In genomic region chr17:60640503-60640902, GRCh38 we compare ENCODE assay signal across 8 cellular contexts. TPM values are rescaled to one million over a fixed set of nuclear protein-coding genes. Genes with fewer than 3 reads are reported as not detected.
DNase-seq lines count a peak whose midpoint lies in the region; FAIRE-seq and TF ChIP-seq lines count a peak whose summit lies in the region.

No MANE protein-coding gene starts in this region.

- no peak for FAIRE-seq in GM12891 (lab: Jason Lieb, UNC)

- H2BK5ac ChIP-seq in mesendoderm (ENCODE audit: low read length), result no peak overlapping the region

- H3K4me2 ChIP-seq in mesendoderm (ENCODE audit: low read length), result no peak overlapping the region

- H3K36me3 Mint-ChIP-seq in activated T-cell treated with anti-CD3 and anti-CD28 coated beads, Interleukin-2, amount 50 U/mL, for 24 hours (ENCODE audit: low read depth), result peaks cover 65% of the 10 kb centered on the region

- no peak overlapping the region for H3K4ac ChIP-seq in mesendoderm (ENCODE audit: low read depth, low read length)

- H4K8ac ChIP-seq in mesendoderm (ENCODE audit: low read depth, low read length), result no peak overlapping the region

- no peaks in the 10 kb centered on the region for H3K36me3 ChIP-seq in mesendoderm (ENCODE audit: control insufficient read depth, insufficient read depth, low read length)

- no peaks in the 10 kb centered on the region for H3K27me3 ChIP-seq in mesendoderm (ENCODE audit: insufficient read depth, low read length, poor library complexity)

- H3K9ac ChIP-seq in mesendoderm (ENCODE audit: low read length), result no peak overlapping the region

- no peak overlapping the region for H3K27ac ChIP-seq in mesendoderm (ENCODE audit: low read depth, low read length)

- no peak overlapping the region for H2BK120ac ChIP-seq in mesendoderm (ENCODE audit: low read depth, low read length)

- WGBS in mesendoderm (ENCODE audit: extremely low coverage, insufficient coverage, low lambda C conversion rate), result no CpG with 5 or more reads among the region's 2 CpGs

- TF ChIP-seq POLR2A in GM12891 (IDR thresholded peaks at IDR 0.05; ENCODE audit: low read depth, low read length), result no peak

- no peaks in the 10 kb centered on the region for H3K79me1 ChIP-seq in mesendoderm (ENCODE audit: low read length)

- H3K4me3 ChIP-seq in mesendoderm (ENCODE audit: low read length), result no peak overlapping the region

- H3K27ac Mint-ChIP-seq in activated T-cell treated with anti-CD3 and anti-CD28 coated beads, Interleukin-2, amount 50 U/mL, for 24 hours, result no peak overlapping the region

- DNase-seq in DMS114 treated with DMSO at 0.1 percent for 48 hours (lab: John Stamatoyannopoulos, UW; ENCODE audit: unreplicated experiment) (peak; percentile 62), HuH-7.5 (ENCODE audit: low spot score) (peak; percentile 59), astrocyte of the hippocampus (ENCODE audit: low read depth, low spot score) (peak; percentile 20), mesendoderm (peak; percentile 45), HEK293T (ENCODE audit: extremely low spot score) (no peak), GM12891 (ENCODE audit: insufficient read length, low spot score) (no peak), globus pallidus (ENCODE audit: low spot score) (no peak)
- no peak for DNase-seq in activated T-cell treated with anti-CD3 and anti-CD28 coated beads, Interleukin-2, amount 50 U/mL, for 24 hours

- H4K5ac ChIP-seq in mesendoderm (ENCODE audit: low read length), result no peak overlapping the region

- no peak overlapping the region for H3K18ac ChIP-seq in mesendoderm (ENCODE audit: low read length)

- peaks cover 10% of the 10 kb centered on the region for H3K4me1 Mint-ChIP-seq in activated T-cell treated with anti-CD3 and anti-CD28 coated beads, Interleukin-2, amount 50 U/mL, for 24 hours (ENCODE audit: low read depth)

- no peaks in the 10 kb centered on the region for H3K4me1 ChIP-seq in mesendoderm (ENCODE audit: control insufficient read depth, low read depth, low read length)

- no peak overlapping the region for H3K23ac ChIP-seq in mesendoderm (ENCODE audit: low read length)

- no peak overlapping the region for H3K4me3 Mint-ChIP-seq in activated T-cell treated with anti-CD3 and anti-CD28 coated beads, Interleukin-2, amount 50 U/mL, for 24 hours

- POLR2A ChIA-PET in HEK293T (lab: Yijun Ruan, JAX), result interaction anchor here (0.9 kb wide), 2 partner anchors 41 to 42 kb away, joined by 3 read pairs; partner anchors contain the start of gene PPM1D

- H3K9me3 Mint-ChIP-seq in activated T-cell treated with anti-CD3 and anti-CD28 coated beads, Interleukin-2, amount 50 U/mL, for 24 hours, result no peaks in the 10 kb centered on the region

- no peak overlapping the region for H2BK15ac ChIP-seq in mesendoderm (replicated peaks; ENCODE audit: low read depth)

- H3K56ac ChIP-seq in mesendoderm (ENCODE audit: low read length), result no peak overlapping the region

- no peak overlapping the region for H2AK5ac ChIP-seq in mesendoderm (ENCODE audit: low read length)

- no peaks in the 10 kb centered on the region for H3K27me3 Mint-ChIP-seq in activated T-cell treated with anti-CD3 and anti-CD28 coated beads, Interleukin-2, amount 50 U/mL, for 24 hours

- CTCF ChIA-PET in HEK293T (lab: Yijun Ruan, JAX), result interaction anchor here (0.6 to 2.1 kb wide), 10 partner anchors 10 to 469 kb away, joined by 3 to 11 read pairs (median 5); partner anchors contain the start of gene APPBP2

- no peaks in the 10 kb centered on the region for H3K79me2 ChIP-seq in mesendoderm (ENCODE audit: control insufficient read depth, insufficient read depth, low read length)

TF ChIP-seq in HEK293T, 16 proteins besides CTCF, POLR2A, EP300 and RAD21:
- no peak for TF ChIP-seq TARDBP (IDR thresholded peaks at IDR 0.05)
- TF ChIP-seq ZNF384 (IDR thresholded peaks at IDR 0.05), result no peak
- no peak for TF ChIP-seq ELF4 (IDR thresholded peaks at IDR 0.05)
- no peak for TF ChIP-seq FOXA1 (IDR thresholded peaks at IDR 0.05)
- TF ChIP-seq, protein P1, sequence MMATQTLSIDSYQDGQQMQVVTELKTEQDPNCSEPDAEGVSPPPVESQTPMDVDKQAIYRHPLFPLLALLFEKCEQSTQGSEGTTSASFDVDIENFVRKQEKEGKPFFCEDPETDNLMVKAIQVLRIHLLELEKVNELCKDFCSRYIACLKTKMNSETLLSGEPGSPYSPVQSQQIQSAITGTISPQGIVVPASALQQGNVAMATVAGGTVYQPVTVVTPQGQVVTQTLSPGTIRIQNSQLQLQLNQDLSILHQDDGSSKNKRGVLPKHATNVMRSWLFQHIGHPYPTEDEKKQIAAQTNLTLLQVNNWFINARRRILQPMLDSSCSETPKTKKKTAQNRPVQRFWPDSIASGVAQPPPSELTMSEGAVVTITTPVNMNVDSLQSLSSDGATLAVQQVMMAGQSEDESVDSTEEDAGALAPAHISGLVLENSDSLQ (IDR thresholded peaks at IDR 0.05), result no peak
- TF ChIP-seq CTBP1 (IDR thresholded peaks at IDR 0.05; ENCODE audit: borderline replicate concordance), result no peak; the same call in 1 of the 2 replicates
- TF ChIP-seq ARNT (IDR thresholded peaks at IDR 0.05), result no peak
- TF ChIP-seq LEF1 (IDR thresholded peaks at IDR 0.05; ENCODE audit: borderline replicate concordance), result no peak
- TF ChIP-seq BHLHE40 (IDR thresholded peaks at IDR 0.05; ENCODE audit: borderline replicate concordance), result no peak
- TF ChIP-seq FOXM1 (IDR thresholded peaks at IDR 0.05; ENCODE audit: borderline replicate concordance), result no peak
- TF ChIP-seq SP1 (IDR thresholded peaks at IDR 0.05), result no peak
TF ChIP-seq in HEK293T: peak in this region for 0.

TF ChIP-seq in GM12891, 5 proteins besides CTCF, POLR2A, EP300 and RAD21:
- TF ChIP-seq SPI1 (IDR thresholded peaks at IDR 0.05; ENCODE audit: low read depth, low read length) (no peak), PAX5 (IDR thresholded peaks at IDR 0.05; ENCODE audit: insufficient read depth, low read length, severe bottlenecking) (no peak), POLR2AphosphoS5 (IDR thresholded peaks at IDR 0.05; ENCODE audit: low read depth, low read length) (no peak), POU2F2 (IDR thresholded peaks at IDR 0.05; ENCODE audit: low read depth, low read length) (no peak), TAF1 (IDR thresholded peaks at IDR 0.05; ENCODE audit: low read depth, low read length) (no peak)
TF ChIP-seq in GM12891: peak in this region for 0.

RNA-seq across cellular contexts. Expression of gene BCAS3, which starts 37.1 kb away (rescaled TPM):
- polyA plus RNA-seq in mesendoderm (2013, experiment 1 of 2), result 6.4 TPM
- 7.1 TPM for polyA plus RNA-seq in mesendoderm (2013, experiment 2 of 2)
- polyA plus RNA-seq in GM12891 (2012; ENCODE audit: low read depth, missing spikeins), result 3.5 TPM

RNA-seq across cellular contexts. Expression of gene PPM1D, which starts 40.5 kb away (rescaled TPM):
- 8.0 TPM for polyA plus RNA-seq in mesendoderm (2013, experiment 1 of 2)
- 8.3 TPM for polyA plus RNA-seq in mesendoderm (2013, experiment 2 of 2)
- 5.2 TPM for polyA plus RNA-seq in GM12891 (2012; ENCODE audit: low read depth, missing spikeins)

Comparison
In these comparisons a context has a peak if more than half of its experiments do, and no peak if none do; other contexts are left out.
1. DNase-seq: peak in DMS114 treated with DMSO at 0.1 percent for 48 hours (single experiment), HuH-7.5 (single experiment), astrocyte of the hippocampus (single experiment) and mesendoderm (single experiment); none in HEK293T (single experiment), GM12891 (single experiment), globus pallidus (single experiment) and activated T-cell treated with anti-CD3 and anti-CD28 coated beads, Interleukin-2, amount 50 U/mL, for 24 hours (single experiment).